In the genomic region with DNA sequence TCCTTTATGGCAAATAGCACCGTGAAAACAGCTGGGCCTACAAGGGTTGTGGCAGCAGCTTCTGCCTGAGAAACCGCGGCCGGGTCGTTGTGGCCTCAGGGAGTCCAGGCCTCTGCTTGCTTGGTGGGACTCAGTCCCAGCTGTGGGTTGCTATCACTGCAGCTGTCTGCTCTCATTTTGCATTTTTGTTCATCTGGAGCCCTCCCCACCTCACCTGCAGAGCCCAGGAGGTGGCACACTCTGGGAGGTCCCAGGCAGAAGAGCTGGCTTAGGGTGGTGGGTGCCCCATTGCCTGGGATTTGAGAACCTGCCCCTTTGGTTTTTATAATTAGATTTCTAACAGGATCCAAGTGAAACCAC, we compare ENCODE assay signal across 9 cellular contexts.
A peak's percentile ranks its signal among the peaks of the same experiment; 100 is the strongest.
DNase-seq lines count a peak whose midpoint lies in the region; ATAC-seq and TF ChIP-seq lines count a peak whose summit lies in the region.
"Had no signal": no experiment of that assay in that cellular context is flagged by ENCODE, and none has a peak within 500 bp of the region (broad histone marks: within the 10 kb centered on the region; RNA-seq: fewer than 3 reads in every experiment).

No MANE protein-coding gene starts in this region.

- H3K27me3 ChIP-seq in SJCRH30 (no peaks in the 10 kb centered on the region), left ventricle myocardium inferior (ENCODE audit: low read depth) (no peaks in the 10 kb centered on the region)

- DNase-seq in SJCRH30, result peak; percentile 95 to 98
- DNase-seq in left ventricle myocardium inferior, result no peak
- no peak for DNase-seq in DMS 273 treated with DMSO at 0.1 percent for 48 hours (lab: John Stamatoyannopoulos, UW)
- no peak for DNase-seq in epidermal melanocyte (ENCODE audit: insufficient read length, low spot score)
- no peak for DNase-seq in NCI-H1417 treated with DMSO at 0.1 percent for 48 hours (lab: John Stamatoyannopoulos, UW)
- DNase-seq: NCI-H2029 had no signal

- WGBS in mesodermal cell (ENCODE audit: insufficient coverage in 2 of 2), 2 experiments, result 87% methylated on average over 5 of the region's 5 CpGs

- intact Hi-C loops in left ventricle myocardium inferior (cut with micrococcal nuclease), result no loop called here

- H3K9me3 ChIP-seq in SJCRH30 (replicated peaks) (no peaks in the 10 kb centered on the region), mesodermal cell (ENCODE audit: control insufficient read depth, low read length) (no peaks in the 10 kb centered on the region), left ventricle myocardium inferior (replicated peaks) (peaks cover 6% of the 10 kb centered on the region)

- H3K36me3 ChIP-seq in SJCRH30 (no peaks in the 10 kb centered on the region), mesodermal cell (ENCODE audit: control insufficient read depth, insufficient read depth, low read length) (no peaks in the 10 kb centered on the region), left ventricle myocardium inferior (no peaks in the 10 kb centered on the region)

- ATAC-seq in GM18867 (IDR thresholded peaks at IDR 0.05; ENCODE audit: unreplicated experiment), result peak; percentile 38
- ATAC-seq in HG02610 (IDR thresholded peaks at IDR 0.05; ENCODE audit: unreplicated experiment), result peak; percentile 48

- H3K4me1 ChIP-seq in SJCRH30 (peaks cover 45% of the 10 kb centered on the region), mesodermal cell (ENCODE audit: control insufficient read depth, insufficient read depth, low read length, poor library complexity, severe bottlenecking) (peaks cover 10% of the 10 kb centered on the region), left ventricle myocardium inferior (peaks cover 34% of the 10 kb centered on the region)

- peak overlapping the region; percentile 89 for H3K27ac ChIP-seq in SJCRH30
- peak overlapping the region; percentile 64 for H3K27ac ChIP-seq in mesodermal cell (ENCODE audit: low read depth, low read length, severe bottlenecking)
- no peak overlapping the region for H3K27ac ChIP-seq in left ventricle myocardium inferior (replicated peaks)

- no peak for TF ChIP-seq CTCF in left ventricle myocardium inferior (IDR thresholded peaks at IDR 0.05; ENCODE audit: borderline replicate concordance)

- H3K4me3 ChIP-seq in SJCRH30 (no peak overlapping the region), mesodermal cell (ENCODE audit: extremely low read depth, insufficient read depth, low read length, poor library complexity, severe bottlenecking) (no peak overlapping the region), left ventricle myocardium inferior (no peak overlapping the region)

Comparison
In these comparisons a context has a peak if more than half of its experiments do, and no peak if none do; other contexts are left out.
1. DNase-seq: peak in SJCRH30 (2 of 2); none in left ventricle myocardium inferior (single experiment), DMS 273 treated with DMSO at 0.1 percent for 48 hours (single experiment), epidermal melanocyte (single experiment) and NCI-H1417 treated with DMSO at 0.1 percent for 48 hours (single experiment).